24 cellular contexts compared by ENCODE assay signal in the genomic region with DNA sequence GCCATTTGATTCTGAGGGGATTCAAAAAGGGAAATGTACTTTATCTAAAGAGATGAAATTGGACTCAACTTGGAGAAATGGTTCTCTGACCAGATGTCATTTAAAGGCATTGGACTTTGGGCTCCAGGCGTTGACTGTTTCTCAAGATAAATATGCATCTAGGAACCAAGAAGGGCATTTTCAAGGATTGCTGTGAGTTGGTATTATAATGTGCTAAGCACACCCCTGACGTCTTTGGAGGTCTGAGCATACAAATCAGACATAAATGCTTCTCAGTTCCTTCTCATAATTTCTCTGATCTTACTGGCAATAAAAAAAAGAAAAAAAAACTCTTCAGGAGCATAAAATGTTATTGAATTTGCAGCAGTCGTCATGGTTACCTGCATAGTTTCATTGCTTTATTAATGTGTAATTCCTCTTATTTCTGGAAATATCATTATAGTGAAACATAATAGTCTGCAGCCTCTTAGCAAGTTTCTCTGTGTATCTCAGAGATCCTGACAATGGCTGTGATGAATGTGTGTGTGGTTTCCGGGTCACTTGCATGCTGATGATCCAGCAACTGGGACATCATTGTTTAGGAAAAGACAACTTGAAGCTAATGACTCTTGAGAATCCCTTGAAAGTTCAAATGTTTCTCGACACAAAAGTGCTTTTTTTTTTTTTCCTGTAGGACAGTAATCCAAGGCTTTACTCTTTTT.
DNase-seq lines count a peak whose midpoint lies in the region; ATAC-seq, FAIRE-seq and TF ChIP-seq lines count a peak whose summit lies in the region.
"Had no signal": no experiment of that assay in that cellular context is flagged by ENCODE, and none has a peak within 500 bp of the region (broad histone marks: within the 10 kb centered on the region; RNA-seq: fewer than 3 reads in every experiment).

No MANE protein-coding gene starts in this region.

- POLR2A ChIA-PET in HEK293 (lab: Yijun Ruan, JAX) = no interaction called here

- peaks cover 20% of the 10 kb centered on the region for H3K4me1 Mint-ChIP-seq in brain
- H3K4me1 Mint-ChIP-seq: stimulated activated memory B cell treated with anti-CD40 and anti-IgM and Interleukin-4, amounts not matched to agents 10 μg/mL and 1 μg/mL and 100 μg/mL, for 72 hours had no signal

- H3K27ac Mint-ChIP-seq in brain = peak overlapping the region in 3 of 5 experiments; percentile 54 to 65 (median 63)
- H3K27ac Mint-ChIP-seq: activated CD4-positive, alpha-beta T cell treated with anti-CD3 and anti-CD28 coated beads for 36 hours; CD8-positive, alpha-beta T cell; stimulated activated memory B cell treated with anti-CD40 and anti-IgM and Interleukin-4, amounts not matched to agents 10 μg/mL and 1 μg/mL and 100 μg/mL, for 72 hours had no signal

- CTCF ChIA-PET in HEK293 (lab: Yijun Ruan, JAX) = no interaction called here

- H3K4me3 ChIP-seq in HEK293 (ENCODE audit: low read depth, low read length) = no peak overlapping the region
- no peak overlapping the region for H3K4me3 ChIP-seq in kidney (ENCODE audit: low read length in 2 of 2)
- H3K4me3 ChIP-seq: coronary artery, SJCRH30, tibial nerve had no signal

- H3K36me3 ChIP-seq in HEK293 (ENCODE audit: control insufficient read depth in 2 of 2, insufficient read depth in 1 of 2, low read length in 2 of 2) = no peaks in the 10 kb centered on the region
- no peaks in the 10 kb centered on the region for H3K36me3 ChIP-seq in kidney (ENCODE audit: control insufficient read depth in 1 of 2, insufficient read depth in 2 of 2, low read length in 2 of 2)
- H3K36me3 ChIP-seq: SJCRH30, tibial nerve had no signal

- H3K27me3 Mint-ChIP-seq in brain = peaks cover 3% of the 10 kb centered on the region
- H3K27me3 Mint-ChIP-seq: activated CD4-positive, alpha-beta T cell treated with anti-CD3 and anti-CD28 coated beads for 36 hours; stimulated activated memory B cell treated with anti-CD40 and anti-IgM and Interleukin-4, amounts not matched to agents 10 μg/mL and 1 μg/mL and 100 μg/mL, for 72 hours had no signal

- FAIRE-seq in kidney (lab: Jason Lieb, UNC) = no peak
- FAIRE-seq: A204.1, islet of Langerhans had no signal

- H3K4me1 ChIP-seq in HEK293 (ENCODE audit: control insufficient read depth, insufficient read depth, low read length) = peaks cover 5% of the 10 kb centered on the region
- no peaks in the 10 kb centered on the region for H3K4me1 ChIP-seq in kidney (ENCODE audit: control insufficient read depth in 1 of 2, insufficient read depth in 1 of 2, low read depth in 1 of 2, low read length in 2 of 2)
- H3K4me1 ChIP-seq: SJCRH30 had no signal

- H3K9me3 ChIP-seq in HEK293 (ENCODE audit: control insufficient read depth, insufficient read depth, low read depth, low read length) (no peaks in the 10 kb centered on the region), kidney (ENCODE audit: control insufficient read depth in 1 of 2, low read length in 2 of 2) (no peaks in the 10 kb centered on the region)
- H3K9me3 ChIP-seq: SJCRH30, tibial nerve had no signal

- intact Hi-C loops in left colon (cut with DNase I, micrococcal nuclease) (no loop called here), kidney (cut with DNase I) (no loop called here)

- ATAC-seq in left colon = peak; percentile 36
- ATAC-seq in GM19397 (IDR thresholded peaks at IDR 0.05; ENCODE audit: unreplicated experiment) = no peak
- ATAC-seq: activated CD4-positive, alpha-beta T cell treated with anti-CD3 and anti-CD28 coated beads for 36 hours; CD8-positive, alpha-beta T cell; HCT116; stimulated activated memory B cell treated with anti-CD40 and anti-IgM and Interleukin-4, amounts not matched to agents 10 μg/mL and 1 μg/mL and 100 μg/mL, for 72 hours had no signal

- H3K27ac ChIP-seq in HEK293 (ENCODE audit: extremely low read depth, low read depth, low read length) (no peak overlapping the region), kidney (ENCODE audit: low read depth in 2 of 2, low read length in 2 of 2) (no peak overlapping the region)
- H3K27ac ChIP-seq: coronary artery, SJCRH30, tibial nerve had no signal

- no peaks in the 10 kb centered on the region for H3K9me3 Mint-ChIP-seq in brain
- H3K9me3 Mint-ChIP-seq: CD8-positive, alpha-beta T cell; stimulated activated memory B cell treated with anti-CD40 and anti-IgM and Interleukin-4, amounts not matched to agents 10 μg/mL and 1 μg/mL and 100 μg/mL, for 72 hours had no signal

- peaks cover 6% of the 10 kb centered on the region for H3K36me3 Mint-ChIP-seq in brain

- no peak for TF ChIP-seq CTCF in HEK293 (tag by site-specific recombination; IDR thresholded peaks at IDR 0.05)
- no peak for TF ChIP-seq CTCF in brain (conservative IDR thresholded peaks at IDR 0.05)
- TF ChIP-seq CTCF in kidney (IDR thresholded peaks at IDR 0.05; ENCODE audit: borderline replicate concordance, extremely low read depth, insufficient read depth) = no peak

- H3K4me3 Mint-ChIP-seq in brain = no peak overlapping the region
- H3K4me3 Mint-ChIP-seq: activated CD4-positive, alpha-beta T cell treated with anti-CD3 and anti-CD28 coated beads for 36 hours; CD8-positive, alpha-beta T cell; stimulated activated memory B cell treated with anti-CD40 and anti-IgM and Interleukin-4, amounts not matched to agents 10 μg/mL and 1 μg/mL and 100 μg/mL, for 72 hours had no signal

- H3K9ac ChIP-seq in kidney (ENCODE audit: low read length in 2 of 2) = no peak overlapping the region

- peak; percentile 29 for DNase-seq in A172 (ENCODE audit: low spot score)
- DNase-seq in left colon = no peak
- no peak for DNase-seq in kidney
- no peak for DNase-seq in nucleus accumbens (lab: John Stamatoyannopoulos, UW)
- no peak for DNase-seq in activated gamma-delta T cell treated with Interleukin-2 at 50 U/mL for 16 hours
- DNase-seq: activated CD4-positive, alpha-beta T cell treated with anti-CD3 and anti-CD28 coated beads for 36 hours; activated CD8-positive, alpha-beta memory T cell treated with anti-CD3 and anti-CD28 coated beads, Interleukin-2, amount 50 U/mL, for 48 hours; activated naive CD4-positive, alpha-beta T cell; aorta; CD8-positive, alpha-beta T cell; head of caudate nucleus; MV-4-11; NCI-H69; SJCRH30; T1000 had no signal

TF ChIP-seq in HEK293, 187 proteins besides CTCF, POLR2A, EP300 and RAD21:
- TF ChIP-seq MEIS1 (CRISPR knock-in tag; IDR thresholded peaks at IDR 0.05; ENCODE audit: borderline replicate concordance) = 0 out of 2 replicates have a peak, but pooled peaks have one; percentile 62
- no peak for TF ChIP-seq ZNF48 (tag by site-specific recombination; IDR thresholded peaks at IDR 0.05)
